In genomic region chrX:49282647-49283011, GRCh38 we compare ENCODE assay signal across 11 cellular contexts. TPM values are rescaled to one million over a fixed set of nuclear protein-coding genes. Genes with fewer than 3 reads are reported as not detected.
A peak's percentile ranks its signal among the peaks of the same experiment; 100 is the strongest.
DNase-seq lines count a peak whose midpoint lies in the region; ATAC-seq, FAIRE-seq and TF ChIP-seq lines count a peak whose summit lies in the region.
"Had no signal": no experiment of that assay in that cellular context is flagged by ENCODE, and none has a peak within 500 bp of the region (broad histone marks: within the 10 kb centered on the region; RNA-seq: fewer than 3 reads in every experiment).

No MANE protein-coding gene starts in this region.

- no peaks in the 10 kb centered on the region for H3K9me3 ChIP-seq in gastrocnemius medialis
- H3K9me3 ChIP-seq: SJCRH30 had no signal

- H3K27me3 ChIP-seq in dorsolateral prefrontal cortex, result peaks cover 0 to 62% (median 17%) of the 10 kb centered on the region in 45 donors
- H3K27me3 ChIP-seq in gastrocnemius medialis, result no peaks in the 10 kb centered on the region
- H3K27me3 ChIP-seq: SJCRH30 had no signal

- H3K36me3 ChIP-seq in gastrocnemius medialis, result peaks cover 0 to 11% of the 10 kb centered on the region in 2 donors
- H3K36me3 ChIP-seq: SJCRH30 had no signal

- peaks cover 17% of the 10 kb centered on the region for H3K4me1 Mint-ChIP-seq in nephron progenitor cell

- H3K27ac Mint-ChIP-seq in nephron progenitor cell, result peak overlapping the region; percentile 38
- H3K27ac Mint-ChIP-seq: activated naive CD8-positive, alpha-beta T cell had no signal

- DNase-seq in D721Med (ENCODE audit: insufficient read length, low spot score), result no peak
- peak; percentile 20 for DNase-seq in NB4 (ENCODE audit: low read depth)
- peak in 3 of 10 donors; percentile 16 to 37 (median 33) for DNase-seq in dorsolateral prefrontal cortex
- peak; percentile 12 for DNase-seq in nephron progenitor cell
- no peak for DNase-seq in globus pallidus (ENCODE audit: low spot score)
- DNase-seq in HCEC 1CT, result no peak
- DNase-seq in EL, result no peak
- DNase-seq in gastrocnemius medialis, result no peak
- DNase-seq: SJCRH30; stimulated activated CD4-positive, alpha-beta T cell treated with anti-CD3 and anti-CD28 coated beads, Interleukin-4, amount 100 ng/mL, for 24 hours had no signal

- H3K36me3 Mint-ChIP-seq in nephron progenitor cell (ENCODE audit: low read depth), result peaks cover 11% of the 10 kb centered on the region
- H3K36me3 Mint-ChIP-seq: activated naive CD8-positive, alpha-beta T cell had no signal

- peaks cover 48% of the 10 kb centered on the region for H3K9me3 Mint-ChIP-seq in nephron progenitor cell

- peak overlapping the region; percentile 6 for H3K4me3 Mint-ChIP-seq in nephron progenitor cell
- H3K4me3 Mint-ChIP-seq: activated naive CD8-positive, alpha-beta T cell had no signal

- no peaks in the 10 kb centered on the region for H3K4me1 ChIP-seq in gastrocnemius medialis
- H3K4me1 ChIP-seq: SJCRH30 had no signal

- TF ChIP-seq POLR2A in NB4 (IDR thresholded peaks at IDR 0.05; ENCODE audit: extremely low read depth, insufficient read length) (no peak), gastrocnemius medialis (IDR thresholded peaks at IDR 0.05) (no peak)

- FAIRE-seq in D721Med (lab: Jason Lieb, UNC), result peak; percentile 76

- H3K4me3 ChIP-seq in NB4 (ENCODE audit: low read depth, low read length), result no peak overlapping the region
- H3K4me3 ChIP-seq in dorsolateral prefrontal cortex, result no peak overlapping the region
- H3K4me3 ChIP-seq in gastrocnemius medialis, result no peak overlapping the region
- H3K4me3 ChIP-seq: SJCRH30 had no signal

- ATAC-seq in gastrocnemius medialis, result no peak

- in situ Hi-C loops in gastrocnemius medialis (cut with MboI; ENCODE audit: low sequenced_read_pairs in 4 of 4), result no loop called here

- intact Hi-C loops in dorsolateral prefrontal cortex (cut with DNase I) (no loop called here), gastrocnemius medialis (cut with DNase I; ENCODE audit: low total_unique reads) (no loop called here)

- no peaks in the 10 kb centered on the region for H3K27me3 Mint-ChIP-seq in nephron progenitor cell (ENCODE audit: low read depth, poor library complexity)
- H3K27me3 Mint-ChIP-seq: activated naive CD8-positive, alpha-beta T cell had no signal

- H3K27ac ChIP-seq in dorsolateral prefrontal cortex (no peak overlapping the region), gastrocnemius medialis (no peak overlapping the region)
- H3K27ac ChIP-seq: SJCRH30 had no signal

- TF ChIP-seq CTCF in D721Med (IDR thresholded peaks at IDR 0.05; ENCODE audit: insufficient read depth, missing control alignments) (peak; percentile 39), NB4 (IDR thresholded peaks at IDR 0.05; ENCODE audit: low read depth, low read length) (no peak), dorsolateral prefrontal cortex (IDR thresholded peaks at IDR 0.05 in 54 of 56, conservative IDR thresholded peaks at IDR 0.05 in 2 of 56; ENCODE audit: low read depth in 1 of 56, partially characterized antibody in 56 of 56) (peak in 46 of 56 donors; percentile 10 to 54 (median 26)), nephron progenitor cell (IDR thresholded peaks at IDR 0.05) (no peak), gastrocnemius medialis (IDR thresholded peaks at IDR 0.05 in 4 of 5, conservative IDR thresholded peaks at IDR 0.05 in 1 of 5) (no peak)

RNA-seq across cellular contexts. Expression of gene PPP1R3F, which starts 13.0 kb away (rescaled TPM):
- 10 to 100 TPM; 32.3 to 66.1 (median 47.9) TPM for total RNA-seq in dorsolateral prefrontal cortex
- 10 to 100 TPM; 24.0 to 49.6 (median 34.2) TPM for total RNA-seq in gastrocnemius medialis

RNA-seq across cellular contexts. Expression of gene FOXP3, which starts 18.1 kb away (rescaled TPM):
- total RNA-seq in dorsolateral prefrontal cortex (1 to 10 TPM in 5 of 120 experiments, under 1 TPM in 98, not detected in 17; 0.21 to 1.2 (median 0.49) TPM), gastrocnemius medialis (not detected)
- total RNA-seq: SJCRH30 had no signal

RNA-seq across cellular contexts. Expression of gene GAGE10, which starts 20.8 kb away (rescaled TPM):
- total RNA-seq in dorsolateral prefrontal cortex, result 1 to 10 TPM in 10 of 120 experiments, not detected in 110; 1.0 to 1.9 (median 1.4) TPM
- not detected for total RNA-seq in gastrocnemius medialis
- total RNA-seq: SJCRH30 had no signal

RNA-seq across cellular contexts. Expression of gene GAGE12J, which starts 39.2 kb away (rescaled TPM):
- total RNA-seq in dorsolateral prefrontal cortex (1 to 10 TPM in 1 of 120 experiments, not detected in 119; 2.7 TPM), gastrocnemius medialis (not detected)
- total RNA-seq: SJCRH30 had no signal

RNA-seq across cellular contexts. Expression of gene CCDC22, which starts 47.4 kb away (rescaled TPM):
- total RNA-seq in dorsolateral prefrontal cortex (10 to 100 TPM in 118 of 120 experiments, 1 to 10 TPM in 2; 8.7 to 18.4 (median 13.5) TPM), gastrocnemius medialis (10 to 100 TPM; 11.1 to 22.0 (median 17.0) TPM)

Comparison
In these comparisons a context has a peak if more than half of its experiments do, and no peak if none do; other contexts are left out.
1. DNase-seq: peak in NB4 (single experiment) and nephron progenitor cell (single experiment); none in D721Med (single experiment), globus pallidus (single experiment), HCEC 1CT (single experiment), EL (single experiment) and gastrocnemius medialis (0 of 2).
2. CTCF ChIP-seq: peak in D721Med (single experiment) and dorsolateral prefrontal cortex (46 of 56); none in NB4 (single experiment), nephron progenitor cell (single experiment) and gastrocnemius medialis (0 of 5).